ENCODE assay signal across 9 cellular contexts in the genomic region with DNA sequence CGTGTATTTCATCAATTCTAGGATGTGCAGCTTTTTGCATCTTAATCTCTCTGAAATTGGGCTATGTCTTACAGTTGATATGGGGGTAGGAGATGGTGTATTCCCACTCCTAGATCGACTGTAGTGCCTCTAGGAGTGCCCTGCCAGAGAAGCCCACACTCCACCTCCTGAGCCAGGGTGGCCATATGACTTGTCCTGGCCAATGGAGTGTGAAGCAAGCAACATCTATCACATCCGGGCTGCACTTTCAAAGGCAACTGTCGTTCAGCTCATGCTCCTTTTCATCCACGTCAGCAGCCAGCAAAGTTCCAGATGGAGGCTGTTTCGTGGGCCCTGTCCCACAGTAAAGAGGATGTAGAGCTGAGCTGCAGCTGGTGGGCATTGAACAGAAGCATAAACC.
DNase-seq lines count a peak whose midpoint lies in the region; ATAC-seq and TF ChIP-seq lines count a peak whose summit lies in the region.
"Had no signal": no experiment of that assay in that cellular context is flagged by ENCODE, and none has a peak within 500 bp of the region (broad histone marks: within the 10 kb centered on the region; RNA-seq: fewer than 3 reads in every experiment).

No MANE protein-coding gene starts in this region.

- H3K4me3 ChIP-seq in SU-DHL-6 (ENCODE audit: insufficient read depth, low read length, poor library complexity, severe bottlenecking) (no peak overlapping the region), ascending aorta (no peak overlapping the region)
- H3K4me3 ChIP-seq: pancreas had no signal

- H4K20me1 ChIP-seq in SU-DHL-6 (ENCODE audit: low read depth, low read length) = no peaks in the 10 kb centered on the region

- intact Hi-C loops in ascending aorta (cut with DNase I) = no loop called here

- no peaks in the 10 kb centered on the region for H3K27me3 ChIP-seq in SU-DHL-6 (ENCODE audit: low read length)
- H3K27me3 ChIP-seq in ascending aorta = no peaks in the 10 kb centered on the region
- H3K27me3 ChIP-seq: pancreas had no signal

- H3K9me2 ChIP-seq in SU-DHL-6 (replicated peaks; ENCODE audit: insufficient read depth, low read length) = no peaks in the 10 kb centered on the region

- H3F3A ChIP-seq in SU-DHL-6 (ENCODE audit: insufficient read depth) = peaks cover 4% of the 10 kb centered on the region; the same call in 1 of the 2 replicates

- peak overlapping the region; percentile 89 for H2AFZ ChIP-seq in SU-DHL-6 (ENCODE audit: low read depth, low read length, severe bottlenecking)

- TF ChIP-seq CTCF in SU-DHL-6 (IDR thresholded peaks at IDR 0.05; ENCODE audit: insufficient read depth, low read length, poor library complexity, severe bottlenecking) = no peak
- no peak for TF ChIP-seq CTCF in ascending aorta (IDR thresholded peaks at IDR 0.05)

- H3K27ac ChIP-seq in SU-DHL-6 (ENCODE audit: low read depth, low read length) = no peak overlapping the region
- no peak overlapping the region for H3K27ac ChIP-seq in ascending aorta
- H3K27ac ChIP-seq: pancreas had no signal

- peak in 4 of 6 experiments; percentile 15 to 24 (median 18) for DNase-seq in stimulated activated naive CD4-positive, alpha-beta T cell (lab: John Stamatoyannopoulos, UW)
- no peak for DNase-seq in stimulated activated naive CD4-positive, alpha-beta T cell treated with Interleukin-2 at 50 U/mL for 16 hours (lab: John Stamatoyannopoulos, UW)
- DNase-seq in renal cortical epithelial cell (ENCODE audit: low read depth) (peak; percentile 66), H4 (ENCODE audit: low spot score) (no peak), dedifferentiated amniotic fluid mesenchymal stem cell (ENCODE audit: extremely low spot score) (no peak), ascending aorta (ENCODE audit: low spot score in 2 of 2) (no peak)
- DNase-seq: pancreas had no signal

- H3K4me1 ChIP-seq in ascending aorta = peaks cover 0 to 9% of the 10 kb centered on the region in 2 donors

- peak; percentile 91 for ATAC-seq in HG03039 (IDR thresholded peaks at IDR 0.05; ENCODE audit: unreplicated experiment)

- H3K36me3 ChIP-seq in SU-DHL-6 (ENCODE audit: low read length) = no peaks in the 10 kb centered on the region
- no peaks in the 10 kb centered on the region for H3K36me3 ChIP-seq in ascending aorta
- H3K36me3 ChIP-seq: pancreas had no signal

- no peak overlapping the region for H3K9ac ChIP-seq in SU-DHL-6 (ENCODE audit: low read length)

- H3K9me3 ChIP-seq in SU-DHL-6 (ENCODE audit: insufficient read depth, low read length) = no peaks in the 10 kb centered on the region
- H3K9me3 ChIP-seq in ascending aorta = no peaks in the 10 kb centered on the region
- H3K9me3 ChIP-seq: pancreas had no signal

- H3K79me2 ChIP-seq in SU-DHL-6 (ENCODE audit: insufficient read depth, low read length) = no peaks in the 10 kb centered on the region

- H3K4me2 ChIP-seq in SU-DHL-6 (ENCODE audit: low read depth, low read length, poor library complexity, severe bottlenecking) = peak overlapping the region; percentile 27

Comparison
In these comparisons a context has a peak if more than half of its experiments do, and no peak if none do; other contexts are left out.
1. DNase-seq: peak in stimulated activated naive CD4-positive, alpha-beta T cell (4 of 6) and renal cortical epithelial cell (single experiment); none in stimulated activated naive CD4-positive, alpha-beta T cell treated with Interleukin-2 at 50 U/mL for 16 hours (single experiment), H4 (single experiment), dedifferentiated amniotic fluid mesenchymal stem cell (single experiment) and ascending aorta (0 of 2).